ENCODE assay signal across 1 cellular context in the genomic region with DNA sequence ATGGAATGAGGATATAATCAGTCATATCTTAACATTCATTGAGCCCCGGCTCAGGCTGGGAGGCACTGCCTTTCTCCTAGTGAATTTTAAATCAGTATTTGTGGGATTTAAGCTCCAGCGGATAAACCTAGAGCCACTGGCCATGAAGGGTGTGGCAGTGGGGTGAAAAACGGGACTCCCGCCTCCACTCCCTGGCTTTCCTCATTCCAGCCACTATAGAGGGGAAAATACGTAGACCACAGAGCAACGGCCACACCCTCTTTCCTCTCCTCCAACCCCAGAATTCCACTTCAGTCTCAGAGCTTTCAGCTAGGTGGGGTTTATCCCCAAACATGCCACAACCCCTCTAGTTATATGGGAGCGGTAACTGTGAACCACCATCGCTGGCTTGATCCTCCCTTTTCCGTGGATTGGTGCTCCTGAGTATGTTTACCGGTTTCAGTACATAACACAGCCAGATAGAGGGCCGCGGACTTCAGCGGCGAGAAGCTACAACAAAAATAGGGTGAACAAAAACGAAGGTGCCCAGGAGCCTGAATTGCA.
TF ChIP-seq lines count a peak whose summit lies in the region.

No MANE protein-coding gene starts in this region.

TF ChIP-seq in K562, 482 proteins besides CTCF, POLR2A, EP300 and RAD21 (continued from another document):
- TF ChIP-seq, protein P1, sequence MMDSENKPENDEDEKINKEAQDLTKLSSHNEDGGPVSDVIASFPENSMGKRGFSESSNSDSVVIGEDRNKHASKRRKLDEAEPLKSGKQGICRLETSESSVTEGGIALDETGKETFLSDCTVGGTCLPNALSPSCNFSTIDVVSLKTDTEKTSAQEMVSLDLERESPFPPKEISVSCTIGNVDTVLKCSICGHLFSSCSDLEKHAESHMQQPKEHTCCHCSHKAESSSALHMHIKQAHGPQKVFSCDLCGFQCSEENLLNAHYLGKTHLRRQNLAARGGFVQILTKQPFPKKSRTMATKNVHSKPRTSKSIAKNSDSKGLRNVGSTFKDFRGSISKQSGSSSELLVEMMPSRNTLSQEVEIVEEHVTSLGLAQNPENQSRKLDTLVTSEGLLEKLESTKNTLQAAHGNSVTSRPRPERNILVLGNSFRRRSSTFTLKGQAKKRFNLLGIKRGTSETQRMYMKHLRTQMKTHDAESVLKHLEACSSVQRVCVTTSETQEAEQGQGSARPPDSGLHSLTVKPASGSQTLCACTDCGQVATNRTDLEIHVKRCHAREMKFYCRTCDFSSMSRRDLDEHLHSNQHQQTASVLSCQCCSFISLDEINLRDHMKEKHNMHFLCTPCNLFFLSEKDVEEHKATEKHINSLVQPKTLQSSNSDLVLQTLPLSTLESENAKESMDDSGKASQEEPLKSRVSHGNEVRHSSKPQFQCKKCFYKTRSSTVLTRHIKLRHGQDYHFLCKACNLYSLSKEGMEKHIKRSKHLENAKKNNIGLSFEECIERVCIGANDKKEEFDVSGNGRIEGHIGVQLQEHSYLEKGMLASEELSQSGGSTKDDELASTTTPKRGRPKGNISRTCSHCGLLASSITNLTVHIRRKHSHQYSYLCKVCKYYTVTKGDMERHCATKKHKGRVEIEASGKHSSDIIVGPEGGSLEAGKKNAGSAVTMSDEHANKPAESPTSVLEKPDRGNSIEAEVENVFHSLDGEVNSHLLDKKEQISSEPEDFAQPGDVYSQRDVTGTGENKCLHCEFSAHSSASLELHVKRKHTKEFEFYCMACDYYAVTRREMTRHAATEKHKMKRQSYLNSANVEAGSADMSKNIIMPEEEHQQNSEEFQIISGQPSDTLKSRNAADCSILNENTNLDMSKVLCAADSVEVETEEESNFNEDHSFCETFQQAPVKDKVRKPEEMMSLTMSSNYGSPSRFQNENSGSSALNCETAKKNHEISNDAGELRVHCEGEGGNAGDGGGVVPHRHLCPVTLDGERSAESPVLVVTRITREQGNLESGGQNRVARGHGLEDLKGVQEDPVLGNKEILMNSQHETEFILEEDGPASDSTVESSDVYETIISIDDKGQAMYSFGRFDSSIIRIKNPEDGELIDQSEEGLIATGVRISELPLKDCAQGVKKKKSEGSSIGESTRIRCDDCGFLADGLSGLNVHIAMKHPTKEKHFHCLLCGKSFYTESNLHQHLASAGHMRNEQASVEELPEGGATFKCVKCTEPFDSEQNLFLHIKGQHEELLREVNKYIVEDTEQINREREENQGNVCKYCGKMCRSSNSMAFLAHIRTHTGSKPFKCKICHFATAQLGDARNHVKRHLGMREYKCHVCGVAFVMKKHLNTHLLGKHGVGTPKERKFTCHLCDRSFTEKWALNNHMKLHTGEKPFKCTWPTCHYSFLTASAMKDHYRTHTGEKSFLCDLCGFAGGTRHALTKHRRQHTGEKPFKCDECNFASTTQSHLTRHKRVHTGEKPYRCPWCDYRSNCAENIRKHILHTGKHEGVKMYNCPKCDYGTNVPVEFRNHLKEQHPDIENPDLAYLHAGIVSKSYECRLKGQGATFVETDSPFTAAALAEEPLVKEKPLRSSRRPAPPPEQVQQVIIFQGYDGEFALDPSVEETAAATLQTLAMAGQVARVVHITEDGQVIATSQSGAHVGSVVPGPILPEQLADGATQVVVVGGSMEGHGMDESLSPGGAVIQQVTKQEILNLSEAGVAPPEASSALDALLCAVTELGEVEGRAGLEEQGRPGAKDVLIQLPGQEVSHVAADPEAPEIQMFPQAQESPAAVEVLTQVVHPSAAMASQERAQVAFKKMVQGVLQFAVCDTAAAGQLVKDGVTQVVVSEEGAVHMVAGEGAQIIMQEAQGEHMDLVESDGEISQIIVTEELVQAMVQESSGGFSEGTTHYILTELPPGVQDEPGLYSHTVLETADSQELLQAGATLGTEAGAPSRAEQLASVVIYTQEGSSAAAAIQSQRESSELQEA (IDR thresholded peaks at IDR 0.05; ENCODE audit: low read depth) = no peak
